Comparison of ENCODE assay signal across 1 cellular context in the genomic region with DNA sequence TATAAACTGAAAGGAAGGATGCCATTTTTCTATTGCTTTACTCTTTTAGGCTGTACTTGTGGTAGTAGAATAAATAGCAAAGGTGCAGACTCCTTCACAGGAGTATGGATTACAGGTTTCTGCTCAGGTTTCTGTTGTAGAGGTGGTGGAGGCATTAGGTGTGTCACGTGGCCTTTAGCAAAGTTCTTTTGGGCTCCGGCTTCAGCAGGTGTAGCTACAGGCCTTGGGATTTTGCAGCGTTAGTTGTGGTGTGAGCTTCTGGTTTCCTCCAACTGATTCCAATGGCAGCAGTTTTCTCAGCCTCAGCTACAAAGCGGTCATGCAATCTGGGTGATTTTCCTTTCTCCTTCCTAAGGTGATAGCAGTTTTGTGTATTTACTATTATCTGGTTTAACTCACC.
TF ChIP-seq lines count a peak whose summit lies in the region.

No MANE protein-coding gene starts in this region.

TF ChIP-seq in WTC11, 78 proteins besides CTCF, POLR2A, EP300 and RAD21 (continued from another document):
- TF ChIP-seq, protein P1, sequence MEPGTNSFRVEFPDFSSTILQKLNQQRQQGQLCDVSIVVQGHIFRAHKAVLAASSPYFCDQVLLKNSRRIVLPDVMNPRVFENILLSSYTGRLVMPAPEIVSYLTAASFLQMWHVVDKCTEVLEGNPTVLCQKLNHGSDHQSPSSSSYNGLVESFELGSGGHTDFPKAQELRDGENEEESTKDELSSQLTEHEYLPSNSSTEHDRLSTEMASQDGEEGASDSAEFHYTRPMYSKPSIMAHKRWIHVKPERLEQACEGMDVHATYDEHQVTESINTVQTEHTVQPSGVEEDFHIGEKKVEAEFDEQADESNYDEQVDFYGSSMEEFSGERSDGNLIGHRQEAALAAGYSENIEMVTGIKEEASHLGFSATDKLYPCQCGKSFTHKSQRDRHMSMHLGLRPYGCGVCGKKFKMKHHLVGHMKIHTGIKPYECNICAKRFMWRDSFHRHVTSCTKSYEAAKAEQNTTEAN (CRISPR knock-in tag; IDR thresholded peaks at IDR 0.05), result no peak
- no peak for TF ChIP-seq NR1H2 (CRISPR knock-in tag; IDR thresholded peaks at IDR 0.05)
